In genomic region chr22:24583972-24584790, GRCh38 we compare ENCODE assay signal across 14 cellular contexts. TPM values are rescaled to one million over a fixed set of nuclear protein-coding genes. Genes with fewer than 3 reads are reported as not detected.
A peak's percentile ranks its signal among the peaks of the same experiment; 100 is the strongest.
DNase-seq lines count a peak whose midpoint lies in the region; ATAC-seq, FAIRE-seq and TF ChIP-seq lines count a peak whose summit lies in the region.
"Had no signal": no experiment of that assay in that cellular context is flagged by ENCODE, and none has a peak within 500 bp of the region (broad histone marks: within the 10 kb centered on the region; RNA-seq: fewer than 3 reads in every experiment).

No MANE protein-coding gene starts in this region.

- H2AFZ ChIP-seq in KMS-11 (ENCODE audit: low read depth) (no peak overlapping the region), H1 (ENCODE audit: low read length) (no peak overlapping the region), HepG2 (ENCODE audit: low read length) (no peak overlapping the region)

- H3K27ac ChIP-seq in KMS-11 (no peak overlapping the region), H1 (ENCODE audit: low read depth, low read length) (no peak overlapping the region), HepG2 (ENCODE audit: extremely low read length, insufficient read depth, low read length) (peak overlapping the region; percentile 69), stomach smooth muscle (ENCODE audit: low read length) (peak overlapping the region; percentile 88)

- no peak overlapping the region for H2BK120ac ChIP-seq in H1 (replicated peaks; ENCODE audit: low read depth, low read length)

- TF ChIP-seq EP300 in H1 (IDR thresholded peaks at IDR 0.05; ENCODE audit: borderline replicate concordance in 1 of 2, low read depth in 2 of 2, low read length in 2 of 2) (no peak), HepG2 (IDR thresholded peaks at IDR 0.05; ENCODE audit: low read depth in 2 of 2, low read length in 2 of 2) (no peak), HepG2 (CRISPR knock-in tag; IDR thresholded peaks at IDR 0.05; ENCODE audit: borderline replicate concordance) (no peak)

- H3K4me3 ChIP-seq in KMS-11 (IDR thresholded peaks at IDR 0.05; ENCODE audit: insufficient read depth, low read depth, low read length) (no peak overlapping the region), H1 (ENCODE audit: extremely low read depth in 1 of 4, insufficient read depth in 2 of 4, low read depth in 3 of 4, low read length in 4 of 4) (no peak overlapping the region), HepG2 (replicated peaks in 1 of 3; ENCODE audit: insufficient read depth in 1 of 3, low read depth in 2 of 3, low read length in 3 of 3) (peak overlapping the region in 2 of 3 experiments; percentile 45 to 69; a peak in 4 of 6 replicates), stomach smooth muscle (ENCODE audit: low read length in 2 of 2) (peak overlapping the region; percentile 8 to 66)

- H2BK15ac ChIP-seq in H1 (ENCODE audit: low read length): no peak overlapping the region

- peak overlapping the region; percentile 57; the same call in 1 of the 2 replicates for H4K8ac ChIP-seq in H1 (ENCODE audit: extremely low read depth, insufficient read depth, low read length)

- H3K9ac ChIP-seq in KMS-11 (no peak overlapping the region), H1 (replicated peaks in 1 of 4; ENCODE audit: extremely low read depth in 1 of 4, low read depth in 3 of 4, low read length in 3 of 4) (no peak overlapping the region), HepG2 (ENCODE audit: insufficient read depth, low read depth, low read length) (peak overlapping the region; percentile 78), stomach smooth muscle (ENCODE audit: low read length in 2 of 2) (peak overlapping the region; percentile 37 to 80)

- H3K36me3 ChIP-seq in KMS-11 (ENCODE audit: insufficient read depth): no peaks in the 10 kb centered on the region
- H3K36me3 ChIP-seq in H1 (ENCODE audit: control insufficient read depth in 2 of 4, insufficient read depth in 4 of 4, low read length in 3 of 4): peaks cover 0 to 5% (median under 1%) of the 10 kb centered on the region in 4 experiments; a peak in 3 of 8 replicates
- H3K36me3 ChIP-seq in HepG2 (replicated peaks in 1 of 2; ENCODE audit: control insufficient read depth in 1 of 2, insufficient read depth in 2 of 2, low read length in 2 of 2): peaks cover 6 to 19% of the 10 kb centered on the region in 2 experiments; a peak in 4 of 5 replicates
- H3K36me3 ChIP-seq in stomach smooth muscle (ENCODE audit: control insufficient read depth in 2 of 2, insufficient read depth in 2 of 2, low read length in 2 of 2): peaks cover 4 to 27% of the 10 kb centered on the region in 2 donors

- WGBS in H1 (ENCODE audit: extremely low coverage in 1 of 2, insufficient coverage in 1 of 2, insufficient read length in 1 of 2, insufficient replicate concordance in 2 of 2, low coverage in 1 of 2, low lambda C conversion rate in 2 of 2, missing lambda C conversion rate in 1 of 2), 2 experiments: 92% methylated on average over 7 of the region's 7 CpGs; no CpG with 5 or more reads in 1 of the 2 experiments
- WGBS in HepG2 (ENCODE audit: low lambda C conversion rate): 65% methylated on average over 6 of the region's 7 CpGs

- BruUV-seq in HepG2 (replicated peaks; lab: Mats Ljungman, UMichigan): no TSS peak

- H3K79me2 ChIP-seq in KMS-11 (ENCODE audit: insufficient read depth, low read depth): no peaks in the 10 kb centered on the region
- no peaks in the 10 kb centered on the region for H3K79me2 ChIP-seq in H1 (ENCODE audit: control insufficient read depth in 1 of 2, insufficient read depth in 2 of 2, low read length in 2 of 2)
- no peaks in the 10 kb centered on the region for H3K79me2 ChIP-seq in HepG2 (ENCODE audit: insufficient read depth, low read length)

- in situ Hi-C loops in HepG2 (cut with HindIII; ENCODE audit: extremely low pct_ligation_motif_present, low pct_unique_long_range_greater_than_20kb): no loop called here

- no peaks in the 10 kb centered on the region for H3K23me2 ChIP-seq in H1 (ENCODE audit: low read depth, low read length)

- POLR2A ChIA-PET in H1 (lab: Charles Lee; ENCODE audit: partially characterized antibody) (interaction anchor here (0.5 to 4.4 kb wide), 14 partner anchors 8 to 33 kb away, joined by 3 to 38 read pairs (median 5); partner anchors contain the start of genes GUCD1, LRRC75B and SNRPD3), HepG2 (lab: Yijun Ruan, JAX) (interaction anchor here (0.7 to 4.1 kb wide), 13 partner anchors 9 to 78 kb away, joined by 3 to 80 read pairs (median 8); partner anchors contain the start of genes GGT1, GUCD1, LRRC75B and SNRPD3)

- no peak overlapping the region for H4K91ac ChIP-seq in H1 (replicated peaks; ENCODE audit: insufficient read length, low read length)

- H4K20me1 ChIP-seq in KMS-11 (ENCODE audit: insufficient read depth) (no peaks in the 10 kb centered on the region), H1 (replicated peaks in 1 of 2; ENCODE audit: control insufficient read depth in 1 of 2, insufficient read depth in 2 of 2, low read length in 2 of 2) (peaks cover 0 to 2% of the 10 kb centered on the region in 2 experiments), HepG2 (ENCODE audit: insufficient read depth, low read length) (no peaks in the 10 kb centered on the region)

- CTCF ChIA-PET in H1 (lab: Charles Lee; ENCODE audit: partially characterized antibody) (interaction anchor here (0.7 to 1.0 kb wide), 4 partner anchors 23 to 82 kb away, joined by 3 read pairs; partner anchors contain the start of genes GUCD1 and SNRPD3), HepG2 (lab: Yijun Ruan, JAX; ENCODE audit: low intra/inter-chr PET ratio, low total read pairs) (no interaction called here)

- no peak overlapping the region for H3K14ac ChIP-seq in H1 (ENCODE audit: insufficient read length)

- intact Hi-C loops in HepG2 (cut with micrococcal nuclease; ENCODE audit: unreplicated experiment): no loop called here

- H3K9me3 ChIP-seq in H1 (ENCODE audit: insufficient read depth in 2 of 2, low read depth in 1 of 2, low read length in 1 of 2) (no peaks in the 10 kb centered on the region), HepG2 (ENCODE audit: low read length) (no peaks in the 10 kb centered on the region), stomach smooth muscle (ENCODE audit: control insufficient read depth in 2 of 2, low read length in 2 of 2) (no peaks in the 10 kb centered on the region)

- TF ChIP-seq RAD21 in H1 (IDR thresholded peaks at IDR 0.05 in 1 of 2, conservative IDR thresholded peaks at IDR 0.05 in 1 of 2; ENCODE audit: low read depth in 2 of 2, low read length in 2 of 2) (no peak), HepG2 (CRISPR knock-in tag; IDR thresholded peaks at IDR 0.05) (no peak)

- H3K4me2 ChIP-seq in KMS-11: peak overlapping the region; percentile 60; the same call in 1 of the 2 replicates
- H3K4me2 ChIP-seq in H1 (ENCODE audit: insufficient read depth in 1 of 2, low read depth in 2 of 2, low read length in 2 of 2): no peak overlapping the region
- H3K4me2 ChIP-seq in HepG2 (ENCODE audit: low read depth, low read length): peak overlapping the region; percentile 93

- FAIRE-seq in H1 (lab: Jason Lieb, UNC) (no peak), HepG2 (lab: Jason Lieb, UNC) (no peak)

- no peaks in the 10 kb centered on the region for H3K27me3 ChIP-seq in KMS-11 (ENCODE audit: insufficient read depth, low read depth)
- no peaks in the 10 kb centered on the region for H3K27me3 ChIP-seq in H1 (replicated peaks in 1 of 4; ENCODE audit: control insufficient read depth in 3 of 4, extremely low read depth in 1 of 4, insufficient read depth in 3 of 4, low read length in 3 of 4)
- no peaks in the 10 kb centered on the region for H3K27me3 ChIP-seq in HepG2 (ENCODE audit: control insufficient read depth in 1 of 2, insufficient read depth in 2 of 2, low read length in 2 of 2)
- no peaks in the 10 kb centered on the region for H3K27me3 ChIP-seq in stomach smooth muscle (ENCODE audit: control insufficient read depth in 1 of 2, insufficient read depth in 2 of 2, low read length in 2 of 2)

- ATAC-seq in HepG2 (peak; percentile 22), GM18870 (IDR thresholded peaks at IDR 0.05; ENCODE audit: unreplicated experiment) (no peak), GM19023 (IDR thresholded peaks at IDR 0.05; ENCODE audit: unreplicated experiment) (no peak)
- ATAC-seq: T-helper 17 cell had no signal

- H2BK5ac ChIP-seq in H1 (ENCODE audit: low read depth, low read length): peak overlapping the region; percentile 16; the same call in 1 of the 2 replicates

- H3K4ac ChIP-seq in H1 (replicated peaks; ENCODE audit: insufficient read length, low read depth, low read length): no peak overlapping the region

- H2AK5ac ChIP-seq in H1 (ENCODE audit: low read depth, low read length): no peak overlapping the region

- no peak overlapping the region for H3K23ac ChIP-seq in H1 (ENCODE audit: insufficient read length)

- no peak for TF ChIP-seq POLR2A in H1 (IDR thresholded peaks at IDR 0.05; ENCODE audit: control extremely low read depth in 1 of 2, low read depth in 2 of 2, low read length in 2 of 2)
- no peak for TF ChIP-seq POLR2A in HepG2 (IDR thresholded peaks at IDR 0.05; ENCODE audit: insufficient read depth in 1 of 2, low read depth in 2 of 2, low read length in 2 of 2)

- H3K56ac ChIP-seq in H1 (replicated peaks; ENCODE audit: insufficient read length, low read depth, low read length): no peak overlapping the region

- H4K5ac ChIP-seq in H1 (ENCODE audit: insufficient read length, low read depth, low read length): no peak overlapping the region

- H3K18ac ChIP-seq in H1 (ENCODE audit: extremely low read depth, low read length): no peak overlapping the region

- H2BK12ac ChIP-seq in H1 (ENCODE audit: low read depth, low read length): no peak overlapping the region

- H3K79me1 ChIP-seq in H1 (ENCODE audit: low read depth, low read length): no peaks in the 10 kb centered on the region

- H3K4me1 ChIP-seq in KMS-11 (ENCODE audit: low read depth, poor library complexity, severe bottlenecking) (peaks cover 15% of the 10 kb centered on the region), H1 (replicated peaks in 1 of 4; ENCODE audit: control insufficient read depth in 3 of 4, insufficient read depth in 4 of 4, low read length in 3 of 4) (no peaks in the 10 kb centered on the region), HepG2 (ENCODE audit: insufficient read depth, low read length) (peaks cover 86% of the 10 kb centered on the region), stomach smooth muscle (ENCODE audit: control insufficient read depth, insufficient read depth, low read length) (peaks cover 27% of the 10 kb centered on the region)

- no peak overlapping the region for H2BK20ac ChIP-seq in H1 (ENCODE audit: low read length)

- no peak for TF ChIP-seq CTCF in KMS-11 (conservative IDR thresholded peaks at IDR 0.05; ENCODE audit: low read depth, low read length)
- no peak for TF ChIP-seq CTCF in H1 (IDR thresholded peaks at IDR 0.05; ENCODE audit: control extremely low read depth in 1 of 3, insufficient read depth in 1 of 3, low read depth in 1 of 3, low read length in 3 of 3)
- no peak for TF ChIP-seq CTCF in HepG2 (CRISPR knock-in tag; IDR thresholded peaks at IDR 0.05)

- DNase-seq in H1 (ENCODE audit: low read depth in 1 of 2, low spot score in 2 of 2) (no peak), HepG2 (ENCODE audit: low spot score) (no peak), kidney tubule cell (ENCODE audit: low spot score) (no peak), UCSD-AML1 (lab: John Stamatoyannopoulos, UW; ENCODE audit: unreplicated experiment) (no peak)
- DNase-seq: activated gamma-delta T cell; CD4-positive, CD25-positive, alpha-beta regulatory T cell; cortex of kidney; occipital lobe; stimulated activated CD4-positive, alpha-beta T cell treated with anti-CD3 and anti-CD28 coated beads, Interleukin-2, amount 100 ng/mL, for 48 hours; T-helper 17 cell had no signal

RNA-seq across cellular contexts. Expression of gene LRRC75B, which starts 8.7 kb away (rescaled TPM):
- 10.9 and 12.2 TPM in 2 replicates for total RNA-seq in H1 (2021; fragmentation: NEBNext Ultra II Directional; extraction: Animal tissue kit (Norgen Biotek cat#: 25700))
- polyA plus RNA-seq in H1 (2011; rRNA removed) (26.6 and 39.0 TPM in 2 replicates), HepG2 (2011; rRNA removed) (34.8 and 48.8 TPM in 2 replicates)
- polyA plus RNA-seq in H1 (2011; cell fraction: cytosol; rRNA removed): 29.2 TPM
- polyA plus RNA-seq in H1 (2011; cell fraction: nucleus; rRNA removed): 132 TPM
- polyA plus RNA-seq in H1 (2012, experiment 1 of 2): 7.7 to 16.2 TPM (median 15.1 TPM) in 4 replicates
- 8.9 TPM for polyA plus RNA-seq in H1 (2012, experiment 2 of 2)
- 9.3 TPM for polyA plus RNA-seq in H1 (2013, experiment 1 of 2)
- polyA plus RNA-seq in H1 (2013, experiment 2 of 2): 7.8 TPM
- 8.1 and 8.4 TPM in 2 replicates for polyA minus RNA-seq in H1 (2011; rRNA and poly(A)+ RNA removed)
- 8.7 TPM for polyA minus RNA-seq in H1 (2011; cell fraction: cytosol; rRNA and poly(A)+ RNA removed)
- 19.6 TPM for polyA minus RNA-seq in H1 (2011; cell fraction: nucleus; rRNA and poly(A)+ RNA removed)
- total RNA-seq in HepG2 (2016; rRNA removed; fragmentation: Illumina TruSeq; extraction: Trizol): 5.7 and 11.8 TPM in 2 replicates
- total RNA-seq in HepG2 (2016; cell fraction: cytosol; rRNA removed; fragmentation: Illumina TruSeq; extraction: Trizol; ENCODE audit: low read depth): 14.2 and 14.4 TPM in 2 replicates
- total RNA-seq in HepG2 (2016; cell fraction: insoluble cytoplasmic fraction; rRNA removed; fragmentation: Illumina TruSeq; extraction: Trizol): 5.6 and 12.5 TPM in 2 replicates
- 14.8 and 16.4 TPM in 2 replicates for total RNA-seq in HepG2 (2016; cell fraction: membrane; rRNA removed; fragmentation: Illumina TruSeq; extraction: Trizol)
- total RNA-seq in HepG2 (2016; cell fraction: nucleus; rRNA removed; fragmentation: Illumina TruSeq; extraction: Trizol): 10.7 and 13.7 TPM in 2 replicates
- polyA plus RNA-seq in HepG2 (2011; cell fraction: cytosol; rRNA removed): 18.6 and 35.0 TPM in 2 replicates
- 225 and 265 TPM in 2 replicates for polyA plus RNA-seq in HepG2 (2011; cell fraction: nucleus; rRNA removed)
- 19.0 and 24.1 TPM in 2 replicates for polyA plus RNA-seq in HepG2 (2012)
- 15.3 and 17.1 TPM in 2 replicates for polyA plus RNA-seq in HepG2 (2016; cell fraction: cytosol; fragmentation: Illumina TruSeq; extraction: Trizol; ENCODE audit: low read depth)
- 8.8 and 9.2 TPM in 2 replicates for polyA plus RNA-seq in HepG2 (2016; cell fraction: insoluble cytoplasmic fraction; fragmentation: Illumina TruSeq; extraction: Trizol; ENCODE audit: low read depth)
- 17.8 and 17.9 TPM in 2 replicates for polyA plus RNA-seq in HepG2 (2016; cell fraction: membrane; fragmentation: Illumina TruSeq; extraction: Trizol; ENCODE audit: low read depth)
- 32.8 and 35.7 TPM in 2 replicates for polyA plus RNA-seq in HepG2 (2016; cell fraction: nucleus; fragmentation: Illumina TruSeq; extraction: Trizol; ENCODE audit: insufficient read depth, low read depth)
- 24.5 TPM in 1 of 2 replicates, not detected in the other for polyA minus RNA-seq in HepG2 (2011; rRNA and poly(A)+ RNA removed; ENCODE audit: low replicate concordance)
- 5.7 and 8.9 TPM in 2 replicates for polyA minus RNA-seq in HepG2 (2011; cell fraction: cytosol; rRNA and poly(A)+ RNA removed)
- 13.3 and 13.4 TPM in 2 replicates for polyA minus RNA-seq in HepG2 (2011; cell fraction: nucleus; rRNA and poly(A)+ RNA removed)
- total RNA-seq: CD4-positive, CD25-positive, alpha-beta regulatory T cell had no signal

RNA-seq across cellular contexts. Expression of gene GGT1, which starts 18.8 kb away (rescaled TPM):
- 14.0 and 14.4 TPM in 2 replicates for total RNA-seq in H1 (2021; fragmentation: NEBNext Ultra II Directional; extraction: Animal tissue kit (Norgen Biotek cat#: 25700))
- polyA plus RNA-seq in H1 (2011; rRNA removed): 29.2 and 44.8 TPM in 2 replicates
- polyA plus RNA-seq in H1 (2011; cell fraction: cytosol; rRNA removed): 29.3 TPM
- 46.8 TPM for polyA plus RNA-seq in H1 (2011; cell fraction: nucleus; rRNA removed)
- polyA plus RNA-seq in H1 (2012, experiment 1 of 2): 8.0 to 18.8 TPM (median 17.1 TPM) in 4 replicates
- 14.4 TPM for polyA plus RNA-seq in H1 (2012, experiment 2 of 2)
- 13.9 TPM for polyA plus RNA-seq in H1 (2013, experiment 1 of 2)
- 11.9 TPM for polyA plus RNA-seq in H1 (2013, experiment 2 of 2)
- 7.5 and 9.6 TPM in 2 replicates for polyA minus RNA-seq in H1 (2011; rRNA and poly(A)+ RNA removed)
- 10.5 TPM for polyA minus RNA-seq in H1 (2011; cell fraction: cytosol; rRNA and poly(A)+ RNA removed)
- polyA minus RNA-seq in H1 (2011; cell fraction: nucleus; rRNA and poly(A)+ RNA removed): 11.2 TPM
- 11.6 and 29.9 TPM in 2 replicates for total RNA-seq in HepG2 (2016; rRNA removed; fragmentation: Illumina TruSeq; extraction: Trizol)
- total RNA-seq in HepG2 (2016; cell fraction: cytosol; rRNA removed; fragmentation: Illumina TruSeq; extraction: Trizol; ENCODE audit: low read depth): 6.9 and 7.0 TPM in 2 replicates
- 14.5 and 27.5 TPM in 2 replicates for total RNA-seq in HepG2 (2016; cell fraction: insoluble cytoplasmic fraction; rRNA removed; fragmentation: Illumina TruSeq; extraction: Trizol)
- total RNA-seq in HepG2 (2016; cell fraction: membrane; rRNA removed; fragmentation: Illumina TruSeq; extraction: Trizol): 8.2 and 14.5 TPM in 2 replicates
- 30.4 and 31.0 TPM in 2 replicates for total RNA-seq in HepG2 (2016; cell fraction: nucleus; rRNA removed; fragmentation: Illumina TruSeq; extraction: Trizol)
- 103 and 150 TPM in 2 replicates for polyA plus RNA-seq in HepG2 (2011; rRNA removed)
- 81.5 and 120 TPM in 2 replicates for polyA plus RNA-seq in HepG2 (2011; cell fraction: cytosol; rRNA removed)
- polyA plus RNA-seq in HepG2 (2011; cell fraction: nucleus; rRNA removed): 371 and 443 TPM in 2 replicates
- 45.9 and 52.6 TPM in 2 replicates for polyA plus RNA-seq in HepG2 (2012)
- polyA plus RNA-seq in HepG2 (2016; cell fraction: cytosol; fragmentation: Illumina TruSeq; extraction: Trizol; ENCODE audit: low read depth): 8.9 and 10.2 TPM in 2 replicates
- polyA plus RNA-seq in HepG2 (2016; cell fraction: insoluble cytoplasmic fraction; fragmentation: Illumina TruSeq; extraction: Trizol; ENCODE audit: low read depth): 15.2 and 17.2 TPM in 2 replicates
- 11.3 and 13.6 TPM in 2 replicates for polyA plus RNA-seq in HepG2 (2016; cell fraction: membrane; fragmentation: Illumina TruSeq; extraction: Trizol; ENCODE audit: low read depth)
- 74.0 and 82.3 TPM in 2 replicates for polyA plus RNA-seq in HepG2 (2016; cell fraction: nucleus; fragmentation: Illumina TruSeq; extraction: Trizol; ENCODE audit: insufficient read depth, low read depth)
- polyA minus RNA-seq in HepG2 (2011; rRNA and poly(A)+ RNA removed; ENCODE audit: low replicate concordance): 7.2 and 119 TPM in 2 replicates
- 46.0 and 49.6 TPM in 2 replicates for polyA minus RNA-seq in HepG2 (2011; cell fraction: cytosol; rRNA and poly(A)+ RNA removed)
- polyA minus RNA-seq in HepG2 (2011; cell fraction: nucleus; rRNA and poly(A)+ RNA removed): 35.4 and 41.2 TPM in 2 replicates

RNA-seq across cellular contexts. Expression of gene SNRPD3, which starts 28.4 kb away (rescaled TPM):
- total RNA-seq in H1 (2021; fragmentation: NEBNext Ultra II Directional; extraction: Animal tissue kit (Norgen Biotek cat#: 25700)): 200 TPM in 2 replicates
- polyA plus RNA-seq in H1 (2011; rRNA removed) (258 and 455 TPM in 2 replicates), HepG2 (2011; rRNA removed) (107 and 110 TPM in 2 replicates)
- polyA plus RNA-seq in H1 (2011; cell fraction: cytosol; rRNA removed): 394 TPM
- polyA plus RNA-seq in H1 (2011; cell fraction: nucleus; rRNA removed): 159 TPM
- 341 to 525 TPM (median 423 TPM) in 4 replicates for polyA plus RNA-seq in H1 (2012, experiment 1 of 2)
- polyA plus RNA-seq in H1 (2012, experiment 2 of 2): 66.4 TPM
- polyA plus RNA-seq in H1 (2013, experiment 1 of 2): 141 TPM
- polyA plus RNA-seq in H1 (2013, experiment 2 of 2): 143 TPM
- 289 and 329 TPM in 2 replicates for polyA minus RNA-seq in H1 (2011; rRNA and poly(A)+ RNA removed)
- 131 TPM for polyA minus RNA-seq in H1 (2011; cell fraction: cytosol; rRNA and poly(A)+ RNA removed)
- 174 TPM for polyA minus RNA-seq in H1 (2011; cell fraction: nucleus; rRNA and poly(A)+ RNA removed)
- 209 and 287 TPM in 2 replicates for total RNA-seq in HepG2 (2016; rRNA removed; fragmentation: Illumina TruSeq; extraction: Trizol)
- total RNA-seq in HepG2 (2016; cell fraction: cytosol; rRNA removed; fragmentation: Illumina TruSeq; extraction: Trizol; ENCODE audit: low read depth): 29.0 and 31.7 TPM in 2 replicates
- 214 and 298 TPM in 2 replicates for total RNA-seq in HepG2 (2016; cell fraction: insoluble cytoplasmic fraction; rRNA removed; fragmentation: Illumina TruSeq; extraction: Trizol)
- total RNA-seq in HepG2 (2016; cell fraction: membrane; rRNA removed; fragmentation: Illumina TruSeq; extraction: Trizol): 35.4 and 36.1 TPM in 2 replicates
- 83.7 and 87.5 TPM in 2 replicates for total RNA-seq in HepG2 (2016; cell fraction: nucleus; rRNA removed; fragmentation: Illumina TruSeq; extraction: Trizol)
- 278 and 291 TPM in 2 replicates for polyA plus RNA-seq in HepG2 (2011; cell fraction: cytosol; rRNA removed)
- 55.5 and 61.4 TPM in 2 replicates for polyA plus RNA-seq in HepG2 (2011; cell fraction: nucleus; rRNA removed)
- polyA plus RNA-seq in HepG2 (2012): 178 and 251 TPM in 2 replicates
- polyA plus RNA-seq in HepG2 (2016; cell fraction: cytosol; fragmentation: Illumina TruSeq; extraction: Trizol; ENCODE audit: low read depth): 35.3 and 40.6 TPM in 2 replicates
- 420 and 438 TPM in 2 replicates for polyA plus RNA-seq in HepG2 (2016; cell fraction: insoluble cytoplasmic fraction; fragmentation: Illumina TruSeq; extraction: Trizol; ENCODE audit: low read depth)
- 35.8 and 37.4 TPM in 2 replicates for polyA plus RNA-seq in HepG2 (2016; cell fraction: membrane; fragmentation: Illumina TruSeq; extraction: Trizol; ENCODE audit: low read depth)
- 132 and 146 TPM in 2 replicates for polyA plus RNA-seq in HepG2 (2016; cell fraction: nucleus; fragmentation: Illumina TruSeq; extraction: Trizol; ENCODE audit: insufficient read depth, low read depth)
- polyA minus RNA-seq in HepG2 (2011; rRNA and poly(A)+ RNA removed; ENCODE audit: low replicate concordance): 134 and 369 TPM in 2 replicates
- polyA minus RNA-seq in HepG2 (2011; cell fraction: cytosol; rRNA and poly(A)+ RNA removed): 72.3 and 74.0 TPM in 2 replicates
- polyA minus RNA-seq in HepG2 (2011; cell fraction: nucleus; rRNA and poly(A)+ RNA removed): 83.2 and 93.4 TPM in 2 replicates

RNA-seq across cellular contexts. Expression of gene GUCD1, which starts 29.2 kb away (rescaled TPM):
- total RNA-seq in H1 (2021; fragmentation: NEBNext Ultra II Directional; extraction: Animal tissue kit (Norgen Biotek cat#: 25700)): 74.3 and 85.2 TPM in 2 replicates
- 128 and 135 TPM in 2 replicates for polyA plus RNA-seq in H1 (2011; rRNA removed)
- 100 TPM for polyA plus RNA-seq in H1 (2011; cell fraction: cytosol; rRNA removed)
- 98.6 TPM for polyA plus RNA-seq in H1 (2011; cell fraction: nucleus; rRNA removed)
- 70.9 to 98.5 TPM (median 87.2 TPM) in 4 replicates for polyA plus RNA-seq in H1 (2012, experiment 1 of 2)
- 95.0 TPM for polyA plus RNA-seq in H1 (2012, experiment 2 of 2)
- polyA plus RNA-seq in H1 (2013, experiment 1 of 2): 47.8 TPM
- 47.2 TPM for polyA plus RNA-seq in H1 (2013, experiment 2 of 2)
- polyA minus RNA-seq in H1 (2011; rRNA and poly(A)+ RNA removed): 129 and 150 TPM in 2 replicates
- polyA minus RNA-seq in H1 (2011; cell fraction: cytosol; rRNA and poly(A)+ RNA removed): 79.6 TPM
- 67.6 TPM for polyA minus RNA-seq in H1 (2011; cell fraction: nucleus; rRNA and poly(A)+ RNA removed)
- 125 and 128 TPM in 2 replicates for total RNA-seq in HepG2 (2016; rRNA removed; fragmentation: Illumina TruSeq; extraction: Trizol)
- total RNA-seq in HepG2 (2016; cell fraction: cytosol; rRNA removed; fragmentation: Illumina TruSeq; extraction: Trizol; ENCODE audit: low read depth): 57.0 and 62.1 TPM in 2 replicates
- total RNA-seq in HepG2 (2016; cell fraction: insoluble cytoplasmic fraction; rRNA removed; fragmentation: Illumina TruSeq; extraction: Trizol): 114 and 129 TPM in 2 replicates
- 156 and 159 TPM in 2 replicates for total RNA-seq in HepG2 (2016; cell fraction: membrane; rRNA removed; fragmentation: Illumina TruSeq; extraction: Trizol)
- 69.6 and 73.3 TPM in 2 replicates for total RNA-seq in HepG2 (2016; cell fraction: nucleus; rRNA removed; fragmentation: Illumina TruSeq; extraction: Trizol)
- 245 and 282 TPM in 2 replicates for polyA plus RNA-seq in HepG2 (2011; rRNA removed)
- polyA plus RNA-seq in HepG2 (2011; cell fraction: cytosol; rRNA removed): 177 and 210 TPM in 2 replicates
- 217 and 220 TPM in 2 replicates for polyA plus RNA-seq in HepG2 (2011; cell fraction: nucleus; rRNA removed)
- polyA plus RNA-seq in HepG2 (2012): 123 and 145 TPM in 2 replicates
- 33.4 and 34.1 TPM in 2 replicates for polyA plus RNA-seq in HepG2 (2016; cell fraction: cytosol; fragmentation: Illumina TruSeq; extraction: Trizol; ENCODE audit: low read depth)
- polyA plus RNA-seq in HepG2 (2016; cell fraction: insoluble cytoplasmic fraction; fragmentation: Illumina TruSeq; extraction: Trizol; ENCODE audit: low read depth): 101 and 109 TPM in 2 replicates
- polyA plus RNA-seq in HepG2 (2016; cell fraction: membrane; fragmentation: Illumina TruSeq; extraction: Trizol; ENCODE audit: low read depth): 91.3 and 96.0 TPM in 2 replicates
- 119 and 131 TPM in 2 replicates for polyA plus RNA-seq in HepG2 (2016; cell fraction: nucleus; fragmentation: Illumina TruSeq; extraction: Trizol; ENCODE audit: insufficient read depth, low read depth)
- polyA minus RNA-seq in HepG2 (2011; rRNA and poly(A)+ RNA removed; ENCODE audit: low replicate concordance): 194 and 636 TPM in 2 replicates
- 178 and 203 TPM in 2 replicates for polyA minus RNA-seq in HepG2 (2011; cell fraction: cytosol; rRNA and poly(A)+ RNA removed)
- polyA minus RNA-seq in HepG2 (2011; cell fraction: nucleus; rRNA and poly(A)+ RNA removed): 53.7 and 80.4 TPM in 2 replicates

Comparison
In these comparisons a context has a peak if more than half of its experiments do, and no peak if none do; other contexts are left out.
1. H3K27ac ChIP-seq: peak in HepG2 (single experiment) and stomach smooth muscle (single experiment); none in KMS-11 (single experiment) and H1 (single experiment).
2. H3K4me2 ChIP-seq: peak in KMS-11 (single experiment) and HepG2 (single experiment); none in H1 (0 of 2).
3. H3K4me3 ChIP-seq: peak in HepG2 (2 of 3) and stomach smooth muscle (2 of 2); none in KMS-11 (single experiment) and H1 (0 of 4).
4. H3K9ac ChIP-seq: peak in HepG2 (single experiment) and stomach smooth muscle (2 of 2); none in KMS-11 (single experiment) and H1 (0 of 4).